In the genomic region with DNA sequence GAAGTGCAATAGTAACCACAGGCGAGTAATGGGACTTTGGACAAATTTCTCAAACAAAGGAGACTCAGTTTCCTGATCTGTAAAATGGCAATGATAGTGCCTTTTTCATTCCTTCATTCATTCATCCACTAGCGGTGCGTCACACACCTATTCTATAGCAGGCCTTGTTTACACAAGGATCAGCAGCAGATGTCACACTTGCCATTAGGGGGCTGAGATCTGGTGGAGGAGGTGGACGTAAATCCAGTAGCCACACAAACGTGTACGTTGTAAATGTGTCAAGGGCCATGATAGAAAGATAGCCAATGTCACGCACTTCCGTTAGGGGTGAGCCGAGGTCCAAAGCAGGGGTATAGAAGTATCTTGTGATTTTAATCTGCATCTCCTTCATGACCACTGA, we compare ENCODE assay signal across 1 cellular context.
TF ChIP-seq lines count a peak whose summit lies in the region.

No MANE protein-coding gene starts in this region.

TF ChIP-seq in SK-N-SH treated with all-trans-retinoic acid at 6 μM for 48 hours, 23 proteins besides CTCF, POLR2A, EP300 and RAD21 (continued from another document):
- TF ChIP-seq CREB5 (CRISPR knock-in tag; IDR thresholded peaks at IDR 0.05; ENCODE audit: low read depth) (no peak), ARNTL (CRISPR knock-in tag; IDR thresholded peaks at IDR 0.05; ENCODE audit: borderline replicate concordance, low read depth) (no peak), ISL1 (CRISPR knock-in tag; IDR thresholded peaks at IDR 0.05) (no peak), TCF4 (CRISPR knock-in tag; IDR thresholded peaks at IDR 0.05; ENCODE audit: borderline replicate concordance) (no peak)
- TF ChIP-seq, protein P1, sequence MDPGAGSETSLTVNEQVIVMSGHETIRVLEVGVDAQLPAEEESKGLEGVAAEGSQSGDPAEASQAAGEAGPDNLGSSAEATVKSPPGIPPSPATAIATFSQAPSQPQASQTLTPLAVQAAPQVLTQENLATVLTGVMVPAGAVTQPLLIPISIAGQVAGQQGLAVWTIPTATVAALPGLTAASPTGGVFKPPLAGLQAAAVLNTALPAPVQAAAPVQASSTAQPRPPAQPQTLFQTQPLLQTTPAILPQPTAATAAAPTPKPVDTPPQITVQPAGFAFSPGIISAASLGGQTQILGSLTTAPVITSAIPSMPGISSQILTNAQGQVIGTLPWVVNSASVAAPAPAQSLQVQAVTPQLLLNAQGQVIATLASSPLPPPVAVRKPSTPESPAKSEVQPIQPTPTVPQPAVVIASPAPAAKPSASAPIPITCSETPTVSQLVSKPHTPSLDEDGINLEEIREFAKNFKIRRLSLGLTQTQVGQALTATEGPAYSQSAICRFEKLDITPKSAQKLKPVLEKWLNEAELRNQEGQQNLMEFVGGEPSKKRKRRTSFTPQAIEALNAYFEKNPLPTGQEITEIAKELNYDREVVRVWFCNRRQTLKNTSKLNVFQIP (CRISPR knock-in tag; IDR thresholded peaks at IDR 0.05; ENCODE audit: borderline replicate concordance, low read depth), result no peak
